8 cellular contexts compared by ENCODE assay signal in genomic region chr11:134949121-134949591, GRCh38.
DNase-seq lines count a peak whose midpoint lies in the region; ATAC-seq and TF ChIP-seq lines count a peak whose summit lies in the region.

No MANE protein-coding gene starts in this region.

- TSS peak; percentile 21 for BruUV-seq in mammary epithelial cell (replicated peaks; lab: Mats Ljungman, UMichigan)

- 0% methylated on average over 3 of the region's 3 CpGs for WGBS in mammary epithelial cell (ENCODE audit: low coverage, missing lambda C conversion rate)
- WGBS in aorta, 2 donors: 0 to 6% methylated on average over 3 of the region's 3 CpGs

- dilution Hi-C loops in mammary epithelial cell (cut with HindIII; ENCODE audit: low sequenced_read_pairs): no loop called here

- H3K27me3 ChIP-seq in mammary epithelial cell (ENCODE audit: insufficient read depth, low read length) (no peaks in the 10 kb centered on the region), aorta (ENCODE audit: control insufficient read depth in 1 of 2, insufficient read depth in 2 of 2, low read length in 1 of 2) (no peaks in the 10 kb centered on the region)

- no peaks in the 10 kb centered on the region for H3K4me1 ChIP-seq in mammary epithelial cell (ENCODE audit: insufficient read depth, low read length)
- peaks cover 2 to 11% of the 10 kb centered on the region in 2 donors for H3K4me1 ChIP-seq in aorta (ENCODE audit: control insufficient read depth in 1 of 2, insufficient read depth in 2 of 2, low read length in 2 of 2)

- H3K79me2 ChIP-seq in mammary epithelial cell (ENCODE audit: insufficient read depth, low read length): no peaks in the 10 kb centered on the region

- CTCF ChIA-PET in mammary epithelial cell (lab: Charles Lee; ENCODE audit: low non-redundant PET): no interaction called here

- H3K4me2 ChIP-seq in mammary epithelial cell (ENCODE audit: insufficient read depth, low read depth, low read length): no peak overlapping the region

- H2AFZ ChIP-seq in mammary epithelial cell (ENCODE audit: low read depth, low read length): no peak overlapping the region

- TF ChIP-seq CTCF in mammary epithelial cell (conservative IDR thresholded peaks at IDR 0.05 in 1 of 2, IDR thresholded peaks at IDR 0.05 in 1 of 2; ENCODE audit: extremely low read depth in 1 of 2, insufficient read depth in 1 of 2, low read depth in 1 of 2, low read length in 2 of 2): no peak

- peaks cover 9% of the 10 kb centered on the region for H3K9me3 ChIP-seq in mammary epithelial cell (replicated peaks; ENCODE audit: insufficient read depth, low read length)
- H3K9me3 ChIP-seq in aorta (ENCODE audit: control insufficient read depth, low read length): no peaks in the 10 kb centered on the region

- H3K9ac ChIP-seq in mammary epithelial cell (ENCODE audit: insufficient read depth, low read length): no peak overlapping the region

- H3K4me3 ChIP-seq in mammary epithelial cell (replicated peaks in 1 of 3; ENCODE audit: insufficient read depth in 1 of 3, low read depth in 2 of 3, low read length in 3 of 3): no peak overlapping the region
- H3K4me3 ChIP-seq in aorta (ENCODE audit: low read length in 2 of 2): no peak overlapping the region

- H3K27ac ChIP-seq in mammary epithelial cell (ENCODE audit: insufficient read depth, low read depth, low read length): no peak overlapping the region
- peak overlapping the region; percentile 77 to 80 for H3K27ac ChIP-seq in aorta (ENCODE audit: low read depth in 1 of 2, low read length in 2 of 2)

- intact Hi-C loops in mammary epithelial cell (cut with micrococcal nuclease): loop anchor here (5.0 kb wide), 1 partner anchor 587 kb away; no protein-coding TSS in a partner anchor
- intact Hi-C loops in aorta (cut with DNase I): no loop called here

- DNase-seq in NCI-H1694 (lab: John Stamatoyannopoulos, UW) (peak; percentile 1), NCI-H1694 treated with DMSO at 0.1 percent for 48 hours (lab: John Stamatoyannopoulos, UW) (no peak), mammary epithelial cell (no peak), iris pigment epithelial cell (ENCODE audit: low read depth) (peak; percentile 36), aorta (peak; percentile 84 to 87), NCI-H69 (lab: John Stamatoyannopoulos, UW) (no peak)

- peak; percentile 84 for ATAC-seq in aorta (ENCODE audit: low FRiP score)
- ATAC-seq in GM18873 (IDR thresholded peaks at IDR 0.05; ENCODE audit: low FRiP score, unreplicated experiment): no peak
- ATAC-seq in GM19023 (IDR thresholded peaks at IDR 0.05; ENCODE audit: unreplicated experiment): no peak

- H3K36me3 ChIP-seq in mammary epithelial cell (ENCODE audit: insufficient read depth, low read length): no peaks in the 10 kb centered on the region
- no peaks in the 10 kb centered on the region for H3K36me3 ChIP-seq in aorta (ENCODE audit: control insufficient read depth in 1 of 2, insufficient read depth in 2 of 2, low read length in 1 of 2)

- H4K20me1 ChIP-seq in mammary epithelial cell (ENCODE audit: insufficient read depth, low read length): no peaks in the 10 kb centered on the region

- in situ Hi-C loops in mammary epithelial cell (cut with MboI; ENCODE audit: low sequenced_read_pairs in 2 of 2): no loop called here

Comparison
In these comparisons a context has a peak if more than half of its experiments do, and no peak if none do; other contexts are left out.
1. DNase-seq: peak in NCI-H1694 (single experiment), iris pigment epithelial cell (single experiment) and aorta (2 of 2); none in NCI-H1694 treated with DMSO at 0.1 percent for 48 hours (single experiment), mammary epithelial cell (single experiment) and NCI-H69 (single experiment).